ENCODE assay signal across 1 cellular context in the genomic region with DNA sequence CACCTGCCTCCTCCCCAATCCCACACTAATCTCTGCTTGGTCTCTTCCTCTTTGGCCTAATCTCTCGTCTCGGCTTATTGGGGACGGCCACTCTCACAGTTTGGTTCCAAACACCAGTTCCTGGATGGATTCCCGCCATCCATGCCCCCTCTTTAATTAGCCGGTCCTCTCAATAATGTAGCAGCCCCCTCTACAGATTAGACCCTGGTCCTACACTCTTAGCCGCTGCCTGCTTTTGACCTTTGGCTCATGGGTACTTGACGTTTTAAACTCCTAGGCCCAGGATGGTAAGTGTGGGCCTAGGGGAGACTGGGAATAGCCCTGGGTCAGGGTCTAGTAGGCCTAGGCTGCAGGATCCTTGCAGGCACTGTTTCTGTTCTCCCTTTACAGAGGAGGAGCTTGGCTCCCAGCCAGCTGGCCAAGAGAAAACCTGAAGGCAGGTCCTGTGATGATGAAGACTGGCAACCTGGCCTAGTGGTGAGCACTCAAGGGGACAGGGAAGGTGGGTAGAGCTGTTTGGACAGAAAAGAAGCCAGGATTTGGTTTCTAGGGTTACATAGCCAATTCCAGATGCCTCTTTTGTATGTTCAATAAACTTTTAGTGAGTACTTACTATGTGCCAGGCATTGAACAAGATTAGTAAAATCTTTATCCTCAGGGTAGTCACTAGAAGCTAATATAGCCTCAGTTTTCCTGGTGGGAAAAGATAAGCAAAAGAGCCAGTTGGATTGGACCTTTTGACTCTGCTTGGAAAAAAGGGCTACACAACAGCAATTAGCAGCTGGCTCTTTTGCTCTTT.
TF ChIP-seq lines count a peak whose summit lies in the region.

No MANE protein-coding gene starts in this region.

TF ChIP-seq in HepG2, 621 proteins besides CTCF, POLR2A, EP300 and RAD21 (continued from another document):
- TF ChIP-seq, protein P1, sequence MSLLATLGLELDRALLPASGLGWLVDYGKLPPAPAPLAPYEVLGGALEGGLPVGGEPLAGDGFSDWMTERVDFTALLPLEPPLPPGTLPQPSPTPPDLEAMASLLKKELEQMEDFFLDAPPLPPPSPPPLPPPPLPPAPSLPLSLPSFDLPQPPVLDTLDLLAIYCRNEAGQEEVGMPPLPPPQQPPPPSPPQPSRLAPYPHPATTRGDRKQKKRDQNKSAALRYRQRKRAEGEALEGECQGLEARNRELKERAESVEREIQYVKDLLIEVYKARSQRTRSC (CRISPR knock-in tag; IDR thresholded peaks at IDR 0.05; ENCODE audit: low read depth), result no peak
- 0 out of 2 replicates have a peak, but pooled peaks have one; percentile 45 for TF ChIP-seq ZNF879 (CRISPR knock-in tag; IDR thresholded peaks at IDR 0.05)
- TF ChIP-seq ZNF629 (CRISPR knock-in tag; conservative IDR thresholded peaks at IDR 0.05), result no peak
- TF ChIP-seq SNAPC2 (CRISPR knock-in tag; IDR thresholded peaks at IDR 0.05), result no peak
- no peak for TF ChIP-seq SMARCE1 (IDR thresholded peaks at IDR 0.05; ENCODE audit: borderline replicate concordance)
- TF ChIP-seq TSC22D2 (CRISPR knock-in tag; IDR thresholded peaks at IDR 0.05; ENCODE audit: borderline replicate concordance), result no peak
- 0 out of 2 replicates have a peak, but pooled peaks have one; percentile 13 for TF ChIP-seq CAMTA2 (CRISPR knock-in tag; IDR thresholded peaks at IDR 0.05; ENCODE audit: borderline replicate concordance)
- no peak for TF ChIP-seq ZNF841 (CRISPR knock-in tag; IDR thresholded peaks at IDR 0.05; ENCODE audit: borderline replicate concordance)
- peak; percentile 46; the same call in 1 of the 2 replicates for TF ChIP-seq STAT6 (CRISPR knock-in tag; IDR thresholded peaks at IDR 0.05; ENCODE audit: borderline replicate concordance)
- TF ChIP-seq KAT7 (CRISPR knock-in tag; IDR thresholded peaks at IDR 0.05; ENCODE audit: borderline replicate concordance), result no peak
- TF ChIP-seq ZFX (CRISPR knock-in tag; IDR thresholded peaks at IDR 0.05; ENCODE audit: low read depth), result peak; percentile 76
- no peak for TF ChIP-seq ZSCAN21 (CRISPR knock-in tag; IDR thresholded peaks at IDR 0.05; ENCODE audit: borderline replicate concordance)
- no peak for TF ChIP-seq ZNF3 (CRISPR knock-in tag; IDR thresholded peaks at IDR 0.05)
- TF ChIP-seq PAX8 (CRISPR knock-in tag; IDR thresholded peaks at IDR 0.05; ENCODE audit: borderline replicate concordance), result no peak
- TF ChIP-seq ZC3H4 (CRISPR knock-in tag; IDR thresholded peaks at IDR 0.05; ENCODE audit: borderline replicate concordance), result no peak
- no peak for TF ChIP-seq TBX2 (CRISPR knock-in tag; IDR thresholded peaks at IDR 0.05; ENCODE audit: borderline replicate concordance)
TF ChIP-seq in HepG2: peak in this region for 21.
